ENCODE assay signal across 21 cellular contexts in the genomic region with DNA sequence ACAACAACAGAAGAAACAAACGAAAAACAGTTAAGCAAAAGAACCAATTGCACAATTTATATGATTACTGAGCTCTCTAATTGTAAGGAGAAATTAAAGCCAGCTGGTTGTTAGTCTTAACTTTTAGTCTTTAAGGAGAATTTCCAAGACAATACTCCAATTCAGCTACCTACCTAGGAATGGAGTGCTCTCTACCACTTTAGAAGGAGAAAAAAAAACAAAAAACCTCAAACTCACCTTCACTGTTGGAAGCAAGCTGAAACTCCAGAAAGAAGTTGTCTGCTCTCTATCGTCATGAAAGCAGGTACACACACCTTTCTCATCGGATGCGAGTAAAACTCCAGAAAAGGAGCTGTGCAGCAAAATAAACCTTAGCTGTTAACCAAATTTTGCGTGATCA.
A peak's percentile ranks its signal among the peaks of the same experiment; 100 is the strongest.
DNase-seq lines count a peak whose midpoint lies in the region; ATAC-seq and TF ChIP-seq lines count a peak whose summit lies in the region.
"Had no signal": no experiment of that assay in that cellular context is flagged by ENCODE, and none has a peak within 500 bp of the region (broad histone marks: within the 10 kb centered on the region; RNA-seq: fewer than 3 reads in every experiment).

No MANE protein-coding gene starts in this region.

- H3K4me3 ChIP-seq in HUES48 (ENCODE audit: low read depth, low read length): no peak overlapping the region
- no peak overlapping the region for H3K4me3 ChIP-seq in adipocyte (ENCODE audit: low read length)
- no peak overlapping the region for H3K4me3 ChIP-seq in gastrocnemius medialis
- H3K4me3 ChIP-seq: A549; BLaER1 treated with 17β-estradiol and CSF1 and Interleukin-3, amounts not matched to agents 10 nM and 100 nM had no signal

- H3K36me3 ChIP-seq in HUES48 (ENCODE audit: control insufficient read depth, insufficient read depth, low read length) (no peaks in the 10 kb centered on the region), adipocyte (ENCODE audit: control insufficient read depth, insufficient read depth, low read length, severe bottlenecking) (no peaks in the 10 kb centered on the region), gastrocnemius medialis (no peaks in the 10 kb centered on the region)
- H3K36me3 ChIP-seq: BE2C; BLaER1 treated with 17β-estradiol and CSF1 and Interleukin-3, amounts not matched to agents 10 nM and 100 nM had no signal

- H3K9ac ChIP-seq in HUES48 (ENCODE audit: low read depth, low read length) (no peak overlapping the region), adipocyte (ENCODE audit: low read length) (no peak overlapping the region)
- H3K9ac ChIP-seq: BLaER1 treated with 17β-estradiol and CSF1 and Interleukin-3, amounts not matched to agents 10 nM and 100 nM had no signal

- peak overlapping the region; percentile 68 for H3K27ac ChIP-seq in HUES48 (ENCODE audit: low read depth, low read length)
- no peak overlapping the region for H3K27ac ChIP-seq in gastrocnemius medialis
- H3K27ac ChIP-seq: A549; BLaER1 treated with 17β-estradiol and CSF1 and Interleukin-3, amounts not matched to agents 10 nM and 100 nM had no signal

- no peak for TF ChIP-seq POLR2A in gastrocnemius medialis (IDR thresholded peaks at IDR 0.05)

- intact Hi-C loops in gastrocnemius medialis (cut with DNase I; ENCODE audit: low total_unique reads): no loop called here

- in situ Hi-C loops in gastrocnemius medialis (cut with MboI; ENCODE audit: low sequenced_read_pairs in 4 of 4): no loop called here

- no peak for TF ChIP-seq CTCF in gastrocnemius medialis (IDR thresholded peaks at IDR 0.05 in 4 of 5, conservative IDR thresholded peaks at IDR 0.05 in 1 of 5)

- DNase-seq in adipocyte (ENCODE audit: low read depth) (peak; percentile 23), iPS DF 4.7 (ENCODE audit: extremely low read depth, low spot score) (peak; percentile 3), gastrocnemius medialis (no peak), MV-4-11 (lab: John Stamatoyannopoulos, UW) (no peak), GM03348 (ENCODE audit: low spot score) (no peak)
- DNase-seq: 8988T; ACHN; AML-193; BE2C; CD4-positive, alpha-beta T cell; CD8-positive, alpha-beta memory T cell; DMS 273 treated with DMSO at 0.1 percent for 48 hours; DMS79; EL; GDM1; H9 had no signal

- H3K9me3 ChIP-seq in HUES48 (ENCODE audit: control insufficient read depth, insufficient read depth, low read length) (peaks cover 26% of the 10 kb centered on the region), adipocyte (ENCODE audit: control insufficient read depth, low read length) (peaks cover 12% of the 10 kb centered on the region), gastrocnemius medialis (no peaks in the 10 kb centered on the region)
- H3K9me3 ChIP-seq: A549, BE2C had no signal

- ATAC-seq in gastrocnemius medialis: no peak
- no peak for ATAC-seq in GM19324 (IDR thresholded peaks at IDR 0.05; ENCODE audit: low FRiP score, unreplicated experiment)
- ATAC-seq: A549, HCT116 had no signal

- H3K4me1 ChIP-seq in HUES48 (ENCODE audit: control insufficient read depth, insufficient read depth, low read length) (peaks cover 22% of the 10 kb centered on the region), adipocyte (ENCODE audit: control insufficient read depth, insufficient read depth, low read length) (no peaks in the 10 kb centered on the region), gastrocnemius medialis (no peaks in the 10 kb centered on the region)
- H3K4me1 ChIP-seq: A549; BE2C; BLaER1 treated with 17β-estradiol and CSF1 and Interleukin-3, amounts not matched to agents 10 nM and 100 nM had no signal

- H3K27me3 ChIP-seq in HUES48 (ENCODE audit: control insufficient read depth, insufficient read depth, low read length): no peaks in the 10 kb centered on the region
- no peaks in the 10 kb centered on the region for H3K27me3 ChIP-seq in adipocyte (replicated peaks; ENCODE audit: control insufficient read depth, insufficient read depth, low read length)
- H3K27me3 ChIP-seq in gastrocnemius medialis: no peaks in the 10 kb centered on the region
- H3K27me3 ChIP-seq: BE2C; BLaER1 treated with 17β-estradiol and CSF1 and Interleukin-3, amounts not matched to agents 10 nM and 100 nM had no signal

Comparison
In these comparisons a context has a peak if more than half of its experiments do, and no peak if none do; other contexts are left out.
1. DNase-seq: peak in adipocyte (single experiment) and iPS DF 4.7 (single experiment); none in gastrocnemius medialis (0 of 2), MV-4-11 (single experiment) and GM03348 (single experiment).